9 cellular contexts compared by ENCODE assay signal in the genomic region with DNA sequence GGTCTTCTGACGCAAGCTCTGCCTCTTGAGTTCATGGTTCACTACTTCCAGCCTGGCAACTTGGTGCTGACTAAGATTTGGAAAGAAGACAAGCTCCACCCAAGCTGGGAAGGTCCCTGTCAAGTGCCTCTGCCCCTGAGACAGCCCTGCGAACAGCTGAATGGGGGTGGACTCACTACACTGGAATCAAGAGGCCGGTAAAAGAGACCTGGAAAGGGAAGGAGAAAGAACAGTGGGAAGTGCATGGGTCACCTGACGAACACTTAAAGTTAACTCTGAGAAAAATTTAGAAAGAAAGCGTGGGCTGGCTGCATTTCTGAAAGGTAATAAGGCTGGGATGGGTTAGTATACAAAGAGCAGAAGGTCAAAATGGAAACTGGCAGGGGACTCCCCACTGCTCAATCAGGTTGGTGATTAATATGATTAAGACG. TPM values are rescaled to one million over a fixed set of nuclear protein-coding genes. Genes with fewer than 3 reads are reported as not detected.
A peak's percentile ranks its signal among the peaks of the same experiment; 100 is the strongest.
DNase-seq lines count a peak whose midpoint lies in the region; ATAC-seq and TF ChIP-seq lines count a peak whose summit lies in the region.
"Had no signal": no experiment of that assay in that cellular context is flagged by ENCODE, and none has a peak within 500 bp of the region (broad histone marks: within the 10 kb centered on the region; RNA-seq: fewer than 3 reads in every experiment).

No MANE protein-coding gene starts in this region.

- ATAC-seq in GM18873 (IDR thresholded peaks at IDR 0.05; ENCODE audit: low FRiP score, unreplicated experiment) (peak; percentile 96), HG02623 (IDR thresholded peaks at IDR 0.05; ENCODE audit: unreplicated experiment) (peak; percentile 92), psoas muscle (peak in 3 of 4 donors; percentile 34 to 53 (median 39))

- H3K9me3 ChIP-seq in psoas muscle, result no peaks in the 10 kb centered on the region

- no peaks in the 10 kb centered on the region for H3K36me3 ChIP-seq in psoas muscle (ENCODE audit: insufficient read depth in 1 of 2, low read depth in 1 of 2)

- TF ChIP-seq CTCF in psoas muscle (IDR thresholded peaks at IDR 0.05), result no peak

- WGBS in psoas muscle, 3 donors, result 44 to 48% (median 45%) methylated on average over 6 of the region's 6 CpGs

- no peak overlapping the region for H3K27ac ChIP-seq in psoas muscle

- intact Hi-C loops in psoas muscle (cut with DNase I), result no loop called here
- intact Hi-C loops in head of caudate nucleus (cut with DNase I), result no loop called here

- peaks cover 4% of the 10 kb centered on the region for H3K4me1 ChIP-seq in psoas muscle

- H3K4me3 ChIP-seq in psoas muscle, result no peak overlapping the region

- H3K27me3 ChIP-seq in psoas muscle (ENCODE audit: insufficient read depth in 3 of 3, low read length in 2 of 3), result no peaks in the 10 kb centered on the region

- peak; percentile 95 for DNase-seq in amniotic epithelial cell (ENCODE audit: low read depth)
- DNase-seq in psoas muscle, result no peak
- no peak for DNase-seq in dermis blood vessel endothelial cell
- DNase-seq in iPS-NIHi11 (ENCODE audit: low spot score), result no peak
- DNase-seq in head of caudate nucleus, result no peak
- no peak for DNase-seq in hepatic stellate cell (ENCODE audit: low spot score)
- DNase-seq: NCI-H2029 had no signal

RNA-seq across cellular contexts. Expression of a gene that starts 26.1 kb away (rescaled TPM):
- 10 to 100 TPM; 19.5 to 24.2 (median 22.9) TPM for total RNA-seq in psoas muscle
- polyA plus RNA-seq in psoas muscle, result 10 to 100 TPM in 1 of 3 donors, 1 to 10 TPM in 2; 4.3 to 16.7 (median 8.8) TPM
- 27.7 and 32.3 TPM in 2 replicates for total RNA-seq in dermis blood vessel endothelial cell

RNA-seq across cellular contexts. Expression of a gene that starts 58.2 kb away (rescaled TPM):
- total RNA-seq in psoas muscle (under 1 TPM; 0.27 to 0.98 (median 0.55) TPM), dermis blood vessel endothelial cell (not detected in 2 replicates)
- under 1 TPM; 0.07 to 0.22 (median 0.16) TPM for polyA plus RNA-seq in psoas muscle

Comparison
In these comparisons a context has a peak if more than half of its experiments do, and no peak if none do; other contexts are left out.
1. ATAC-seq: peak in every context shown above with its lines; median percentile 96 in GM18873; 92 in HG02623; 39 in psoas muscle.